ENCODE assay signal across 8 cellular contexts in the genomic region with DNA sequence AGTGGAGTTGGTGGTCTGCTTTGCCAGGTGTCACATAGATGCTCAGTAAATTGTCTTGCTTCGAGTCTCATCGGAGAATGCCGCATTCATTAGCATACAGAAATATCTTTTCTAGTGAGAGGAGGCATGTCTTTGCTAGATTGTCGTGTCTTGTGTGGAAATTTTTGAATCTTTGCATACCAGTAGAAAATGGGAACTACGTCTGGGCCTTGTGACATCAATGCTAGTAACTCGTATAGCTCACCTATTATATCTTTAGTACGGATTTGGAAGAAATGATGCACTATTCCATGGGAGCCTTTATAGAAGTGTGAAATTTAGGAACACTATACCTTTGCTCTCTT. TPM values are rescaled to one million over a fixed set of nuclear protein-coding genes. Genes with fewer than 3 reads are reported as not detected.
A peak's percentile ranks its signal among the peaks of the same experiment; 100 is the strongest.
DNase-seq lines count a peak whose midpoint lies in the region; ATAC-seq and TF ChIP-seq lines count a peak whose summit lies in the region.

No MANE protein-coding gene starts in this region.

- TF ChIP-seq CTCF in AG10803 (conservative IDR thresholded peaks at IDR 0.05; ENCODE audit: low read length) (no peak), activated B cell treated with CpG ODN at 0.5 μM for 24 hours (IDR thresholded peaks at IDR 0.05) (no peak)

- H3K27me3 ChIP-seq in iPS DF 6.9 (ENCODE audit: control insufficient read depth, insufficient read depth, low read length): no peaks in the 10 kb centered on the region

- H3K9me3 ChIP-seq in iPS DF 6.9 (ENCODE audit: control insufficient read depth, insufficient read depth, low read length): no peaks in the 10 kb centered on the region

- H3K36me3 ChIP-seq in iPS DF 6.9 (ENCODE audit: control insufficient read depth, insufficient read depth, low read length): no peaks in the 10 kb centered on the region; the same call in 1 of the 2 replicates

- H3K4me3 Mint-ChIP-seq in activated B cell treated with CpG ODN at 0.5 μM for 24 hours: peak overlapping the region; percentile 88
- peak overlapping the region; percentile 92 for H3K4me3 Mint-ChIP-seq in stimulated activated memory B cell treated with anti-CD40 and anti-IgM and Interleukin-4, amounts not matched to agents 10 μg/mL and 1 μg/mL and 100 μg/mL, for 72 hours

- peak overlapping the region; percentile 89 for H3K4me3 ChIP-seq in AG10803 (ENCODE audit: low read length)
- H3K4me3 ChIP-seq in iPS DF 6.9 (ENCODE audit: low read length): peak overlapping the region; percentile 95; the same call in 1 of the 2 replicates

- H3K36me3 Mint-ChIP-seq in activated B cell treated with CpG ODN at 0.5 μM for 24 hours (ENCODE audit: low read depth): peaks cover 32% of the 10 kb centered on the region
- H3K36me3 Mint-ChIP-seq in stimulated activated memory B cell treated with anti-CD40 and anti-IgM and Interleukin-4, amounts not matched to agents 10 μg/mL and 1 μg/mL and 100 μg/mL, for 72 hours: peaks cover 9% of the 10 kb centered on the region

- ATAC-seq in GM19043 (IDR thresholded peaks at IDR 0.05; ENCODE audit: low read depth, unreplicated experiment) (peak; percentile 14), HG03378 (IDR thresholded peaks at IDR 0.05; ENCODE audit: unreplicated experiment) (peak; percentile 18), activated B cell treated with CpG ODN at 0.5 μM for 24 hours (ENCODE audit: low read depth) (peak; percentile 32)
- ATAC-seq in stimulated activated memory B cell treated with anti-CD40 and anti-IgM and Interleukin-4, amounts not matched to agents 10 μg/mL and 1 μg/mL and 100 μg/mL, for 72 hours: peak; percentile 51

- POLR2A ChIA-PET in activated B cell treated with CpG ODN at 0.5 μM for 24 hours (lab: Charles Lee): interaction anchor here (0.8 to 1.6 kb wide), 2 partner anchors 32 to 62 kb away, joined by 4 read pairs; no protein-coding TSS in a partner anchor

- CTCF ChIA-PET in activated B cell treated with CpG ODN at 0.5 μM for 24 hours (lab: Charles Lee): no interaction called here

- intact Hi-C loops in activated B cell treated with CpG ODN at 0.5 μM for 24 hours (cut with micrococcal nuclease): loop anchor here (2.0 to 5.0 kb wide), 2 partner anchors 32 to 824 kb away; a partner anchor contains a TSS

- no CpG with 5 or more reads among the region's 7 CpGs for WGBS in iPS DF 6.9 (ENCODE audit: insufficient coverage, insufficient read length)

- no peak overlapping the region for H3K27ac ChIP-seq in iPS DF 6.9 (ENCODE audit: low read length)

- H3K9me3 Mint-ChIP-seq in activated B cell treated with CpG ODN at 0.5 μM for 24 hours: peaks cover 2% of the 10 kb centered on the region
- no peaks in the 10 kb centered on the region for H3K9me3 Mint-ChIP-seq in stimulated activated memory B cell treated with anti-CD40 and anti-IgM and Interleukin-4, amounts not matched to agents 10 μg/mL and 1 μg/mL and 100 μg/mL, for 72 hours

- DNase-seq in AG10803 (ENCODE audit: low read depth) (peak; percentile 4), activated B cell treated with CpG ODN at 0.5 μM for 24 hours (no peak), iPS DF 6.9 (ENCODE audit: low read depth, low spot score) (no peak), amygdala (lab: John Stamatoyannopoulos, UW) (no peak)
- no peak for DNase-seq in activated CD8-positive, alpha-beta memory T cell treated with anti-CD3 and anti-CD28 coated beads for 24 hours

- H3K4me1 Mint-ChIP-seq in activated B cell treated with CpG ODN at 0.5 μM for 24 hours: peaks cover 36% of the 10 kb centered on the region
- H3K4me1 Mint-ChIP-seq in stimulated activated memory B cell treated with anti-CD40 and anti-IgM and Interleukin-4, amounts not matched to agents 10 μg/mL and 1 μg/mL and 100 μg/mL, for 72 hours: peaks cover 23% of the 10 kb centered on the region

- no peaks in the 10 kb centered on the region for H3K27me3 Mint-ChIP-seq in activated B cell treated with CpG ODN at 0.5 μM for 24 hours
- no peaks in the 10 kb centered on the region for H3K27me3 Mint-ChIP-seq in stimulated activated memory B cell treated with anti-CD40 and anti-IgM and Interleukin-4, amounts not matched to agents 10 μg/mL and 1 μg/mL and 100 μg/mL, for 72 hours

- H3K27ac Mint-ChIP-seq in activated B cell treated with CpG ODN at 0.5 μM for 24 hours: peak overlapping the region; percentile 90
- H3K27ac Mint-ChIP-seq in stimulated activated memory B cell treated with anti-CD40 and anti-IgM and Interleukin-4, amounts not matched to agents 10 μg/mL and 1 μg/mL and 100 μg/mL, for 72 hours: peak overlapping the region; percentile 96

- H3K4me1 ChIP-seq in iPS DF 6.9 (ENCODE audit: control insufficient read depth, insufficient read depth, low read length): no peaks in the 10 kb centered on the region

RNA-seq across cellular contexts. Expression of a gene that starts 0.8 kb away (rescaled TPM):
- total RNA-seq in activated B cell treated with CpG ODN at 0.5 μM for 24 hours: 60.7 and 65.6 TPM in 2 replicates
